Comparison of ENCODE assay signal across 8 cellular contexts in the genomic region with DNA sequence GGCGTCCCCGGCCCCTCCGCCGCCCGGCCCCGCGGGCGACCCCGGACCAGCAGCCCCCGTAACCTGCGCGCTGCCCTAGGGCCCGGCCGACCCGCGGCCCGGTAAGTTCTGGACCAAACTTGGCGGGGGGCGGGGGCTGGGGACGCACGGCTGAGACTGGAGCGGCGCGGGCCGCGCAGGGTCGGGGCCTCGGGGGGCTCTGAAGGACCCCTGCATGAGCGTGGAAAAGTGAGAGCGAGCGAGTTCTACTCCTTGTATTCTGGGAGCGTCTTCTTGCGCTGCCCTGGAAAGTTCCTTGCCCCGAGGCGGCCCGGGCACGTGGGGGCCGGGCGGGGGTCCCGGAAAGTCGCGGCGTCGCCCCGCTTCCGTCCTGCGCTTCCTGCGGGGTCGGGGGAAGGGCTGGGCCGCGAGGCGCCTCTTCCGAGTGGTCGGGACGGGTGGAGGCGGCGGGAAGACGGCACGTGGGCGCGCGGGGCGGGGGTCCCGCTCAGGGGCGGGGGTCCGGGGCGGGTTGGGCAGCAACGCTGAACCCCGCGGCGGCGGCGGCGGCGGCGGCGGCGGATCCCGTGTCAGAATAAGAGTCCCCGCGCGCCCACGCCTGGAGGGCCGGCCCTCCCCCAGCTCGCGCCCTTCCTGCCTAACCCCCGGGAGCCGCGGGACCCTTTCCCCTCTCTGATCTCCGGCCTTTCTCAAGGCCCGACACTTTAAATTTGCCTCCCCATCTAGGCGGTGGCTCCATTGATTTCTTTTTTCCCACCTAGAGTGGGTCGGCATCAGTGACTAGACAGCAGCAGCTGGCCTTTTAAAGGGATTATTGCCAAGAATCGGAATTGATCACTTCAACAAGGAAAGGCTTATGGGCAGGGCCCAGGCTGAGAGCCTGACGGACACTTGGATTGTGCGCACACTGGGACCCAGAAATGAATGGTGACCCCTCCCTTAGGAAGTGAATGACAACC. TPM values are rescaled to one million over a fixed set of nuclear protein-coding genes. Genes with fewer than 3 reads are reported as not detected.
DNase-seq lines count a peak whose midpoint lies in the region; ATAC-seq and TF ChIP-seq lines count a peak whose summit lies in the region.

No MANE protein-coding gene starts in this region.

- under 1% methylated on average over 96 of the region's 96 CpGs for WGBS in liver

- H3K9me3 ChIP-seq in liver (ENCODE audit: control insufficient read depth in 4 of 4, low read length in 3 of 4), result no peaks in the 10 kb centered on the region

- no peaks in the 10 kb centered on the region for H3K36me3 Mint-ChIP-seq in chondrocyte (ENCODE audit: low read depth)

- H3K27me3 Mint-ChIP-seq in chondrocyte (ENCODE audit: low read depth), result no peaks in the 10 kb centered on the region

- peak; percentile 29 for ATAC-seq in GM19351 (IDR thresholded peaks at IDR 0.05; ENCODE audit: unreplicated experiment)

- peaks cover 9 to 32% (median 26%) of the 10 kb centered on the region in 4 donors for H3K4me1 ChIP-seq in liver (ENCODE audit: control insufficient read depth in 4 of 4, insufficient read depth in 4 of 4, low read length in 3 of 4)

- DNase-seq in AG08395 (ENCODE audit: low spot score), result peak; percentile 24
- DNase-seq in Jurkat, Clone E6-1 (ENCODE audit: low read depth, low spot score), result no peak
- DNase-seq in UCSD-AML1 (lab: John Stamatoyannopoulos, UW; ENCODE audit: unreplicated experiment), result peak; percentile 53
- DNase-seq in chondrocyte (ENCODE audit: low spot score), result no peak
- DNase-seq in stimulated activated CD8-positive, alpha-beta memory T cell treated with anti-CD3 and anti-CD28 coated beads, Interleukin-15, amount 100 ng/mL, for 48 hours (ENCODE audit: low read depth in 2 of 2), result peak; percentile 34 to 35
- DNase-seq in NCI-H345 (lab: John Stamatoyannopoulos, UW), result no peak

- peak overlapping the region; percentile 75 to 83 for H3K9ac ChIP-seq in liver (ENCODE audit: low read depth in 1 of 2, low read length in 2 of 2)

- H3K4me3 ChIP-seq in Jurkat, Clone E6-1 (ENCODE audit: low read length), result peak overlapping the region; percentile 57
- peak overlapping the region; percentile 91 to 98 (median 92) for H3K4me3 ChIP-seq in liver (ENCODE audit: low read depth in 1 of 3, low read length in 3 of 3)

- no peak for TF ChIP-seq RAD21 in liver (IDR thresholded peaks at IDR 0.05)

- H3K27me3 ChIP-seq in liver (ENCODE audit: control insufficient read depth in 4 of 4, insufficient read depth in 4 of 4, low read length in 3 of 4), result no peaks in the 10 kb centered on the region

- peak overlapping the region; percentile 79 to 85 for H3K27ac ChIP-seq in liver (ENCODE audit: low read depth in 1 of 2, low read length in 2 of 2)

- peaks cover 69% of the 10 kb centered on the region for H3K4me1 Mint-ChIP-seq in chondrocyte (ENCODE audit: low read depth)

- no peaks in the 10 kb centered on the region for H3K36me3 ChIP-seq in liver (ENCODE audit: control insufficient read depth in 4 of 4, insufficient read depth in 3 of 4, low read depth in 1 of 4, low read length in 3 of 4)

- TF ChIP-seq CTCF in chondrocyte (IDR thresholded peaks at IDR 0.05) (no peak), liver (IDR thresholded peaks at IDR 0.05; ENCODE audit: low read depth, low read length, missing input control) (no peak)

- peak overlapping the region; percentile 92 for H3K4me3 Mint-ChIP-seq in chondrocyte (ENCODE audit: unreplicated experiment)

- no peaks in the 10 kb centered on the region for H3K9me3 Mint-ChIP-seq in chondrocyte (ENCODE audit: low read depth)

- H3K27ac Mint-ChIP-seq in chondrocyte (ENCODE audit: unreplicated experiment), result peak overlapping the region; percentile 92

TF ChIP-seq in liver, 16 proteins besides CTCF, POLR2A, EP300 and RAD21:
- TF ChIP-seq, protein P1, sequence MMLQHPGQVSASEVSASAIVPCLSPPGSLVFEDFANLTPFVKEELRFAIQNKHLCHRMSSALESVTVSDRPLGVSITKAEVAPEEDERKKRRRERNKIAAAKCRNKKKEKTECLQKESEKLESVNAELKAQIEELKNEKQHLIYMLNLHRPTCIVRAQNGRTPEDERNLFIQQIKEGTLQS (IDR thresholded peaks at IDR 0.05), result no peak
- no peak for TF ChIP-seq FOXA2 (IDR thresholded peaks at IDR 0.05)
- TF ChIP-seq, protein P2, sequence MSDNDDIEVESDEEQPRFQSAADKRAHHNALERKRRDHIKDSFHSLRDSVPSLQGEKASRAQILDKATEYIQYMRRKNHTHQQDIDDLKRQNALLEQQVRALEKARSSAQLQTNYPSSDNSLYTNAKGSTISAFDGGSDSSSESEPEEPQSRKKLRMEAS (IDR thresholded peaks at IDR 0.05), result peak; percentile 67
- peak in 1 of 2 donors; percentile 21 for TF ChIP-seq EGR1 (IDR thresholded peaks at IDR 0.05; ENCODE audit: low read depth in 2 of 2)
- TF ChIP-seq SP1 (IDR thresholded peaks at IDR 0.05), result no peak
- TF ChIP-seq HNF4G (IDR thresholded peaks at IDR 0.05), result no peak
- TF ChIP-seq JUND (IDR thresholded peaks at IDR 0.05), result no peak
- TF ChIP-seq TAF1 (conservative IDR thresholded peaks at IDR 0.05), result no peak
- no peak for TF ChIP-seq FOXA1 (IDR thresholded peaks at IDR 0.05)
- no peak for TF ChIP-seq HNF4A (conservative IDR thresholded peaks at IDR 0.05)
- no peak for TF ChIP-seq NR2F2 (IDR thresholded peaks at IDR 0.05)

RNA-seq across cellular contexts. Expression of a gene that starts 0.7 kb away (rescaled TPM):
- polyA plus RNA-seq in Jurkat, Clone E6-1 (2012; ENCODE audit: insufficient read depth, insufficient read length), result 44.0 TPM
- total RNA-seq in chondrocyte (68.9 to 83.7 TPM (median 82.6 TPM) in 3 replicates), liver (10 to 100 TPM; 20.2 to 23.7 TPM)
- polyA plus RNA-seq in liver, result 10 to 100 TPM in 1 of 2 donors, 1 to 10 TPM in 1; 7.1 to 16.1 TPM

Comparison
In these comparisons a context has a peak if more than half of its experiments do, and no peak if none do; other contexts are left out.
1. DNase-seq: peak in AG08395 (single experiment), UCSD-AML1 (single experiment) and stimulated activated CD8-positive, alpha-beta memory T cell treated with anti-CD3 and anti-CD28 coated beads, Interleukin-15, amount 100 ng/mL, for 48 hours (2 of 2); none in Jurkat, Clone E6-1 (single experiment), chondrocyte (single experiment) and NCI-H345 (single experiment).